ENCODE assay signal across 22 cellular contexts in genomic region chr10:30918651-30919050, GRCh38.
"Had no signal": no experiment of that assay in that cellular context is flagged by ENCODE, and none has a peak within 500 bp of the region (broad histone marks: within the 10 kb centered on the region; RNA-seq: fewer than 3 reads in every experiment).

No MANE protein-coding gene starts in this region.

- H3K27me3 ChIP-seq: colonic mucosa, esophagus muscularis mucosa, foreskin keratinocyte, gastroesophageal sphincter, heart left ventricle, hepatocyte, left lung had no signal

- H2AFZ ChIP-seq: hepatocyte had no signal

- H3K27me3 Mint-ChIP-seq: dendritic cell treated with granulocyte-macrophage colony-stimulating factor and Interleukin-4, amounts not matched to agents 40 ng/mL and 50 ng/mL, for 4 days; effector memory CD8-positive, alpha-beta T cell; naive thymus-derived CD4-positive, alpha-beta T cell had no signal

- FAIRE-seq: endothelial cell of umbilical vein, frontal cortex had no signal

- H3K4me3 ChIP-seq: colonic mucosa, esophagus muscularis mucosa, gastroesophageal sphincter, heart left ventricle, hepatocyte, left lung, lower lobe of right lung had no signal

- H3K27ac Mint-ChIP-seq: dendritic cell treated with granulocyte-macrophage colony-stimulating factor and Interleukin-4, amounts not matched to agents 40 ng/mL and 50 ng/mL, for 4 days; effector memory CD8-positive, alpha-beta T cell; immature natural killer cell; naive thymus-derived CD4-positive, alpha-beta T cell had no signal

- H3K9me3 ChIP-seq: colonic mucosa, esophagus muscularis mucosa, gastroesophageal sphincter, heart left ventricle, lower lobe of right lung had no signal

- H3K4me3 Mint-ChIP-seq: dendritic cell treated with granulocyte-macrophage colony-stimulating factor and Interleukin-4, amounts not matched to agents 40 ng/mL and 50 ng/mL, for 4 days; effector memory CD8-positive, alpha-beta T cell; immature natural killer cell; naive thymus-derived CD4-positive, alpha-beta T cell had no signal

- H3K4me1 ChIP-seq: colonic mucosa, esophagus muscularis mucosa, foreskin keratinocyte, gastroesophageal sphincter, lower lobe of right lung had no signal

- ATAC-seq: effector memory CD8-positive, alpha-beta T cell; foreskin keratinocyte; gastroesophageal sphincter; heart left ventricle; left cardiac atrium; left lung; left ventricle myocardium superior; lower lobe of right lung; naive thymus-derived CD4-positive, alpha-beta T cell had no signal

- H3K4me1 Mint-ChIP-seq: immature natural killer cell; naive thymus-derived CD4-positive, alpha-beta T cell had no signal

- DNase-seq: colonic mucosa; cortex of kidney; effector CD8-positive, alpha-beta T cell; effector memory CD8-positive, alpha-beta T cell; foreskin keratinocyte; heart left ventricle; hypothalamus; immature natural killer cell; islet precursor cell; left cardiac atrium; left lung; left ventricle myocardium superior; lower lobe of right lung; mesenchymal stem cell; midbrain; naive thymus-derived CD4-positive, alpha-beta T cell had no signal

- H3K9me3 Mint-ChIP-seq: dendritic cell treated with granulocyte-macrophage colony-stimulating factor and Interleukin-4, amounts not matched to agents 40 ng/mL and 50 ng/mL, for 4 days; effector memory CD8-positive, alpha-beta T cell had no signal

- H3K36me3 ChIP-seq: colonic mucosa, lower lobe of right lung had no signal

- H3K4me2 ChIP-seq: hepatocyte had no signal

- H3K79me2 ChIP-seq: hepatocyte had no signal

- H3K27ac ChIP-seq: colonic mucosa, esophagus muscularis mucosa, foreskin keratinocyte, gastroesophageal sphincter, heart left ventricle, hepatocyte, left lung, lower lobe of right lung had no signal
